ENCODE assay signal across 10 cellular contexts in the genomic region with DNA sequence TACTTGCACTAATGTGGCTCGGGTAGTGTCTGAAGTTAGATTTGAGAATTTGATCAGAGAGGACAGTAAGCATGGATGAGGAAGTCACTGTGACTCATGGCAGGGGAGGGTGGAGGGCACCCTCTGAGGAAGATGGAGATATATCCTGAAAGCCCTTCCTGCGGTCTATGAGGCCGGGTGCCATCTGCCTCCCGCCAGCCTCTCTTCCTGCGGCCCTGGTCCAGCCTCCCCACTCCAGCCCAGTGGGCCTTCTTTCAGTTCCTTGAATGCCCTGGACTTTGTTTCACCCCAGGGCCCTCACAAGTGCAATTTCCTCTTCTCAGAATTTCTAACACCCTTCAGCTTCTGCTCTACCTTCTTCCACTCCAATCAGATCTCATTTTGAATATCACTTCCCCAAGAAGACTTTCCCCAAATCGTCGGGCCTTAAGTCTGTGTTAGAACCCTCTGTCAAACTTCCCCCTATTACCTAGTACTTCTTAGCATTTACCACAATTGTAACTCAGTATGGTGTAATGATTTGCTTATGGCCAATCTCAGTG. TPM values are rescaled to one million over a fixed set of nuclear protein-coding genes. Genes with fewer than 3 reads are reported as not detected.
DNase-seq lines count a peak whose midpoint lies in the region; ATAC-seq, FAIRE-seq and TF ChIP-seq lines count a peak whose summit lies in the region.
"Had no signal": no experiment of that assay in that cellular context is flagged by ENCODE, and none has a peak within 500 bp of the region (broad histone marks: within the 10 kb centered on the region; RNA-seq: fewer than 3 reads in every experiment).

No MANE protein-coding gene starts in this region.

- TF ChIP-seq CTCF in CD14-positive monocyte (IDR thresholded peaks at IDR 0.05): no peak
- TF ChIP-seq CTCF in OCI-LY3 (IDR thresholded peaks at IDR 0.05; ENCODE audit: low read depth, low read length): no peak
- no peak for TF ChIP-seq CTCF in HepG2 (CRISPR knock-in tag; IDR thresholded peaks at IDR 0.05)
- TF ChIP-seq CTCF in GM20000 (IDR thresholded peaks at IDR 0.05; ENCODE audit: extremely low read depth, missing control alignments): no peak

- in situ Hi-C loops in HepG2 (cut with HindIII; ENCODE audit: extremely low pct_ligation_motif_present, low pct_unique_long_range_greater_than_20kb): no loop called here

- POLR2A ChIA-PET in HepG2 (lab: Yijun Ruan, JAX): no interaction called here

- H3K9me3 Mint-ChIP-seq in CD14-positive monocyte: peaks cover 0 to 5% (median 1%) of the 10 kb centered on the region in 7 donors

- WGBS in HepG2 (ENCODE audit: low lambda C conversion rate): 69% methylated on average over 7 of the region's 7 CpGs

- CTCF ChIA-PET in HepG2 (lab: Yijun Ruan, JAX; ENCODE audit: low intra/inter-chr PET ratio, low total read pairs): no interaction called here

- H3K36me3 ChIP-seq in OCI-LY3 (replicated peaks; ENCODE audit: low read depth, low read length) (peaks cover 5% of the 10 kb centered on the region), HepG2 (replicated peaks in 1 of 2; ENCODE audit: control insufficient read depth in 1 of 2, insufficient read depth in 2 of 2, low read length in 2 of 2) (no peaks in the 10 kb centered on the region)
- H3K36me3 ChIP-seq: colonic mucosa had no signal

- ATAC-seq in GM21619 (IDR thresholded peaks at IDR 0.05; ENCODE audit: unreplicated experiment) (peak; percentile 46), HepG2 (no peak; the same call in 2 of the 3 replicates)

- H3K27me3 ChIP-seq in OCI-LY3 (ENCODE audit: low read depth, low read length) (no peaks in the 10 kb centered on the region), HepG2 (ENCODE audit: control insufficient read depth in 1 of 2, insufficient read depth in 2 of 2, low read length in 2 of 2) (no peaks in the 10 kb centered on the region)
- H3K27me3 ChIP-seq: colonic mucosa had no signal

- H3K4me3 Mint-ChIP-seq in CD14-positive monocyte: no peak overlapping the region
- H3K4me3 Mint-ChIP-seq: stimulated activated naive CD8-positive, alpha-beta T cell treated with anti-CD3 and anti-CD28 coated beads, Interleukin-15, Interleukin-2, amounts not matched to agents 100 ng/mL and 50 ng/mL, for 24 hours had no signal

- BruUV-seq in HepG2 (replicated peaks; lab: Mats Ljungman, UMichigan): no TSS peak

- no peak for TF ChIP-seq EP300 in HepG2 (IDR thresholded peaks at IDR 0.05; ENCODE audit: low read depth in 2 of 2, low read length in 2 of 2)
- TF ChIP-seq EP300 in HepG2 (CRISPR knock-in tag; IDR thresholded peaks at IDR 0.05; ENCODE audit: borderline replicate concordance): no peak

- H3K4me1 Mint-ChIP-seq in CD14-positive monocyte: peaks cover 22% of the 10 kb centered on the region

- H3K36me3 Mint-ChIP-seq in CD14-positive monocyte: peaks cover 4% of the 10 kb centered on the region in 2 donors

- no peak for FAIRE-seq in HepG2 (lab: Jason Lieb, UNC)

- no peak for TF ChIP-seq POLR2A in HepG2 (IDR thresholded peaks at IDR 0.05; ENCODE audit: insufficient read depth in 1 of 2, low read depth in 2 of 2, low read length in 2 of 2)

- H3K79me2 ChIP-seq in OCI-LY3 (ENCODE audit: low read length) (no peaks in the 10 kb centered on the region), HepG2 (ENCODE audit: insufficient read depth, low read length) (no peaks in the 10 kb centered on the region)

- H3K9me3 ChIP-seq in OCI-LY3 (ENCODE audit: insufficient read depth, low read length) (0 out of 2 replicates have a peak, but pooled peaks cover 7% of the 10 kb centered on the region), HepG2 (ENCODE audit: low read length) (no peaks in the 10 kb centered on the region)
- H3K9me3 ChIP-seq: colonic mucosa had no signal

- H2AFZ ChIP-seq in OCI-LY3 (ENCODE audit: low read depth, low read length): no peak overlapping the region
- no peak overlapping the region for H2AFZ ChIP-seq in HepG2 (ENCODE audit: low read length)

- peak overlapping the region; percentile 91 for H3K27ac ChIP-seq in OCI-LY3 (ENCODE audit: low read length)
- no peak overlapping the region for H3K27ac ChIP-seq in HepG2 (ENCODE audit: extremely low read length, insufficient read depth, low read length)
- H3K27ac ChIP-seq: colonic mucosa had no signal

- no peak for TF ChIP-seq RAD21 in HepG2 (CRISPR knock-in tag; IDR thresholded peaks at IDR 0.05)

- intact Hi-C loops in CD14-positive monocyte (cut with micrococcal nuclease): loop anchor here (2.0 to 5.0 kb wide), 3 partner anchors 20 to 140 kb away; a partner anchor contains a TSS
- intact Hi-C loops in HepG2 (cut with micrococcal nuclease; ENCODE audit: unreplicated experiment): no loop called here

- H4K20me1 ChIP-seq in OCI-LY3 (ENCODE audit: insufficient read depth, low read length): no peaks in the 10 kb centered on the region
- H4K20me1 ChIP-seq in HepG2 (ENCODE audit: insufficient read depth, low read length): no peaks in the 10 kb centered on the region

- H3K27me3 Mint-ChIP-seq in CD14-positive monocyte (ENCODE audit: low read depth in 3 of 3): no peaks in the 10 kb centered on the region
- H3K27me3 Mint-ChIP-seq: stimulated activated naive CD8-positive, alpha-beta T cell treated with anti-CD3 and anti-CD28 coated beads, Interleukin-15, Interleukin-2, amounts not matched to agents 100 ng/mL and 50 ng/mL, for 24 hours had no signal

- H3K9ac ChIP-seq in OCI-LY3 (ENCODE audit: low read length) (peak overlapping the region; percentile 60; the same call in 1 of the 2 replicates), HepG2 (ENCODE audit: insufficient read depth, low read depth, low read length) (no peak overlapping the region)

- H3K4me3 ChIP-seq in OCI-LY3 (ENCODE audit: low read length) (peak overlapping the region; percentile 38; the same call in 1 of the 2 replicates), HepG2 (replicated peaks in 1 of 3; ENCODE audit: insufficient read depth in 1 of 3, low read depth in 2 of 3, low read length in 3 of 3) (no peak overlapping the region)
- H3K4me3 ChIP-seq: colonic mucosa had no signal

- peaks cover 57% of the 10 kb centered on the region for H3K4me1 ChIP-seq in OCI-LY3 (ENCODE audit: low read length)
- H3K4me1 ChIP-seq in HepG2 (ENCODE audit: insufficient read depth, low read length): peaks cover 49% of the 10 kb centered on the region
- H3K4me1 ChIP-seq: colonic mucosa had no signal

- peak; percentile 94 for DNase-seq in CD14-positive monocyte (ENCODE audit: low spot score)
- DNase-seq in HepG2 (ENCODE audit: low spot score): no peak
- DNase-seq in NCI-H748 (lab: John Stamatoyannopoulos, UW; ENCODE audit: unreplicated experiment): no peak
- no peak for DNase-seq in activated gamma-delta T cell treated with Interleukin-2 at 50 U/mL for 16 hours
- no peak for DNase-seq in NCI-H748 treated with DMSO at 0.1 percent for 48 hours (lab: John Stamatoyannopoulos, UW)
- DNase-seq in GM20000 (ENCODE audit: low spot score): no peak
- DNase-seq: colonic mucosa had no signal

- H3K27ac Mint-ChIP-seq in CD14-positive monocyte: no peak overlapping the region
- H3K27ac Mint-ChIP-seq: stimulated activated naive CD8-positive, alpha-beta T cell treated with anti-CD3 and anti-CD28 coated beads, Interleukin-15, Interleukin-2, amounts not matched to agents 100 ng/mL and 50 ng/mL, for 24 hours had no signal

- H3K4me2 ChIP-seq in OCI-LY3 (ENCODE audit: low read length): peak overlapping the region; percentile 51
- 0 out of 2 replicates have a peak overlapping the region, but pooled peaks have one; percentile 20 for H3K4me2 ChIP-seq in HepG2 (ENCODE audit: low read depth, low read length)

TF ChIP-seq in HepG2, 621 proteins besides CTCF, POLR2A, EP300 and RAD21 (continues in another document):
- no peak for TF ChIP-seq POGZ (CRISPR knock-in tag; IDR thresholded peaks at IDR 0.05)
- TF ChIP-seq, protein P1, sequence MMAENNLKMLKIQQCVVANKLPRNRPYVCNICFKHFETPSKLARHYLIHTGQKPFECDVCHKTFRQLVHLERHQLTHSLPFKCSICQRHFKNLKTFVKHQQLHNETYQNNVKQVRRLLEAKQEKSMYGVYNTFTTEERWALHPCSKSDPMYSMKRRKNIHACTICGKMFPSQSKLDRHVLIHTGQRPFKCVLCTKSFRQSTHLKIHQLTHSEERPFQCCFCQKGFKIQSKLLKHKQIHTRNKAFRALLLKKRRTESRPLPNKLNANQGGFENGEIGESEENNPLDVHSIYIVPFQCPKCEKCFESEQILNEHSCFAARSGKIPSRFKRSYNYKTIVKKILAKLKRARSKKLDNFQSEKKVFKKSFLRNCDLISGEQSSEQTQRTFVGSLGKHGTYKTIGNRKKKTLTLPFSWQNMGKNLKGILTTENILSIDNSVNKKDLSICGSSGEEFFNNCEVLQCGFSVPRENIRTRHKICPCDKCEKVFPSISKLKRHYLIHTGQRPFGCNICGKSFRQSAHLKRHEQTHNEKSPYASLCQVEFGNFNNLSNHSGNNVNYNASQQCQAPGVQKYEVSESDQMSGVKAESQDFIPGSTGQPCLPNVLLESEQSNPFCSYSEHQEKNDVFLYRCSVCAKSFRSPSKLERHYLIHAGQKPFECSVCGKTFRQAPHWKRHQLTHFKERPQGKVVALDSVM (CRISPR knock-in tag; IDR thresholded peaks at IDR 0.05): peak; percentile 34; the same call in 1 of the 2 replicates

RNA-seq across cellular contexts. Expression of a gene that starts 20.2 kb away (rescaled TPM):
- 10 to 100 TPM; 35.5 to 38.4 TPM for polyA plus RNA-seq in CD14-positive monocyte
- total RNA-seq in HepG2 (2016; rRNA removed; fragmentation: Illumina TruSeq; extraction: Trizol): 24.7 and 28.2 TPM in 2 replicates
- total RNA-seq in HepG2 (2016; cell fraction: cytosol; rRNA removed; fragmentation: Illumina TruSeq; extraction: Trizol; ENCODE audit: low read depth): 2.2 and 2.6 TPM in 2 replicates
- total RNA-seq in HepG2 (2016; cell fraction: insoluble cytoplasmic fraction; rRNA removed; fragmentation: Illumina TruSeq; extraction: Trizol): 18.9 and 27.7 TPM in 2 replicates
- 8.2 and 8.6 TPM in 2 replicates for total RNA-seq in HepG2 (2016; cell fraction: membrane; rRNA removed; fragmentation: Illumina TruSeq; extraction: Trizol)
- 61.9 and 64.1 TPM in 2 replicates for total RNA-seq in HepG2 (2016; cell fraction: nucleus; rRNA removed; fragmentation: Illumina TruSeq; extraction: Trizol)
- polyA plus RNA-seq in HepG2 (2011; rRNA removed): 47.1 and 49.6 TPM in 2 replicates
- 22.2 and 24.7 TPM in 2 replicates for polyA plus RNA-seq in HepG2 (2011; cell fraction: cytosol; rRNA removed)
- polyA plus RNA-seq in HepG2 (2011; cell fraction: nucleus; rRNA removed): 144 and 150 TPM in 2 replicates
- polyA plus RNA-seq in HepG2 (2012): 30.0 and 33.6 TPM in 2 replicates
- polyA plus RNA-seq in HepG2 (2016; cell fraction: cytosol; fragmentation: Illumina TruSeq; extraction: Trizol; ENCODE audit: low read depth): 1.00 and 1.1 TPM in 2 replicates
- polyA plus RNA-seq in HepG2 (2016; cell fraction: insoluble cytoplasmic fraction; fragmentation: Illumina TruSeq; extraction: Trizol; ENCODE audit: low read depth): 21.4 and 27.8 TPM in 2 replicates
- 3.4 and 4.2 TPM in 2 replicates for polyA plus RNA-seq in HepG2 (2016; cell fraction: membrane; fragmentation: Illumina TruSeq; extraction: Trizol; ENCODE audit: low read depth)
- 121 and 138 TPM in 2 replicates for polyA plus RNA-seq in HepG2 (2016; cell fraction: nucleus; fragmentation: Illumina TruSeq; extraction: Trizol; ENCODE audit: insufficient read depth, low read depth)
- 2.9 and 35.1 TPM in 2 replicates for polyA minus RNA-seq in HepG2 (2011; rRNA and poly(A)+ RNA removed; ENCODE audit: low replicate concordance)
- polyA minus RNA-seq in HepG2 (2011; cell fraction: cytosol; rRNA and poly(A)+ RNA removed): 30.0 and 32.5 TPM in 2 replicates
- polyA minus RNA-seq in HepG2 (2011; cell fraction: nucleus; rRNA and poly(A)+ RNA removed): 52.7 and 61.8 TPM in 2 replicates
